Comparison of ENCODE assay signal across 14 cellular contexts in genomic region chr7:55953707-55954475, GRCh38. TPM values are rescaled to one million over a fixed set of nuclear protein-coding genes. Genes with fewer than 3 reads are reported as not detected.
A peak's percentile ranks its signal among the peaks of the same experiment; 100 is the strongest.
DNase-seq lines count a peak whose midpoint lies in the region; ATAC-seq and TF ChIP-seq lines count a peak whose summit lies in the region.
"Had no signal": no experiment of that assay in that cellular context is flagged by ENCODE, and none has a peak within 500 bp of the region (broad histone marks: within the 10 kb centered on the region; RNA-seq: fewer than 3 reads in every experiment).

No MANE protein-coding gene starts in this region.

- POLR2A ChIA-PET in activated CD4-positive, alpha-beta memory T cell treated with anti-CD3 and anti-CD28 coated beads for 36 hours (lab: Charles Lee) = no interaction called here

- peaks cover 23% of the 10 kb centered on the region for H3K4me1 Mint-ChIP-seq in activated naive CD4-positive, alpha-beta T cell treated with anti-CD3 and anti-CD28 coated beads, Interleukin-2, amount 10 ng/mL, durations not matched to agents 7 days and 5 days
- peaks cover 20% of the 10 kb centered on the region for H3K4me1 Mint-ChIP-seq in activated CD4-positive, alpha-beta memory T cell treated with anti-CD3 and anti-CD28 coated beads for 36 hours (ENCODE audit: low read depth)
- peaks cover 16 to 31% of the 10 kb centered on the region in 2 donors for H3K4me1 Mint-ChIP-seq in stimulated activated naive B cell treated with anti-CD40 and anti-IgM and Interleukin-4, amounts not matched to agents 10 μg/mL and 1 μg/mL and 100 μg/mL, for 72 hours

- no peak for TF ChIP-seq CTCF in BE2C (IDR thresholded peaks at IDR 0.05; ENCODE audit: low read depth, low read length)

- intact Hi-C loops in activated CD4-positive, alpha-beta memory T cell treated with anti-CD3 and anti-CD28 coated beads for 36 hours (cut with micrococcal nuclease) = loop anchor here (10.0 kb wide), 1 partner anchor 1199 kb away; the partner anchor contains the start of gene SEC61G

- H3K27me3 ChIP-seq in BE2C = no peaks in the 10 kb centered on the region

- H3K4me3 ChIP-seq in BE2C (ENCODE audit: low read depth, low read length) = no peak overlapping the region

- ATAC-seq in left lobe of liver = peak; percentile 57
- ATAC-seq in stimulated activated naive B cell treated with anti-CD40 and anti-IgM and Interleukin-4, amounts not matched to agents 10 μg/mL and 1 μg/mL and 100 μg/mL, for 72 hours (replicated peaks) = no peak
- no peak for ATAC-seq in GM18519 (IDR thresholded peaks at IDR 0.05; ENCODE audit: low FRiP score, unreplicated experiment)

- H3K4me3 Mint-ChIP-seq in activated naive CD4-positive, alpha-beta T cell treated with anti-CD3 and anti-CD28 coated beads, Interleukin-2, amount 10 ng/mL, durations not matched to agents 7 days and 5 days = peak overlapping the region; percentile 87
- H3K4me3 Mint-ChIP-seq in activated CD4-positive, alpha-beta memory T cell treated with anti-CD3 and anti-CD28 coated beads for 36 hours = peak overlapping the region; percentile 38
- H3K4me3 Mint-ChIP-seq in stimulated activated naive B cell treated with anti-CD40 and anti-IgM and Interleukin-4, amounts not matched to agents 10 μg/mL and 1 μg/mL and 100 μg/mL, for 72 hours = no peak overlapping the region

- CTCF ChIA-PET in activated naive CD4-positive, alpha-beta T cell treated with anti-CD3 and anti-CD28 coated beads, Interleukin-2, amount 10 ng/mL, durations not matched to agents 7 days and 5 days (lab: Charles Lee) = no interaction called here
- CTCF ChIA-PET in activated CD4-positive, alpha-beta memory T cell treated with anti-CD3 and anti-CD28 coated beads for 36 hours (lab: Charles Lee) = interaction anchor here (0.6 to 1.9 kb wide), 2 partner anchors 11 to 153 kb away, joined by 3 to 9 read pairs; partner anchors contain the start of genes CHCHD2 and NIPSNAP2

- peaks cover 22% of the 10 kb centered on the region for H3K36me3 Mint-ChIP-seq in activated naive CD4-positive, alpha-beta T cell treated with anti-CD3 and anti-CD28 coated beads, Interleukin-2, amount 10 ng/mL, durations not matched to agents 7 days and 5 days
- peaks cover 20% of the 10 kb centered on the region for H3K36me3 Mint-ChIP-seq in activated CD4-positive, alpha-beta memory T cell treated with anti-CD3 and anti-CD28 coated beads for 36 hours
- peaks cover 27 to 39% of the 10 kb centered on the region in 2 donors for H3K36me3 Mint-ChIP-seq in stimulated activated naive B cell treated with anti-CD40 and anti-IgM and Interleukin-4, amounts not matched to agents 10 μg/mL and 1 μg/mL and 100 μg/mL, for 72 hours

- H3K36me3 ChIP-seq in BE2C = peaks cover 25% of the 10 kb centered on the region

- no peak for DNase-seq in activated naive CD4-positive, alpha-beta T cell treated with anti-CD3 and anti-CD28 coated beads, Interleukin-2, amount 10 ng/mL, durations not matched to agents 7 days and 5 days
- DNase-seq in activated naive CD4-positive, alpha-beta T cell treated with anti-CD3 and anti-CD28 coated beads, Interleukin-2, amount 50 U/mL, for 16 hours = no peak
- DNase-seq in activated CD4-positive, alpha-beta memory T cell treated with anti-CD3 and anti-CD28 coated beads for 36 hours = no peak
- DNase-seq in left lobe of liver (ENCODE audit: low spot score) (peak; percentile 55), dermis blood vessel endothelial cell (no peak), BE2C (no peak)
- no peak for DNase-seq in stimulated activated naive B cell treated with anti-CD40 and anti-IgM and Interleukin-4, amounts not matched to agents 10 μg/mL and 1 μg/mL and 100 μg/mL, for 72 hours
- DNase-seq: activated T-cell treated with anti-CD3 and anti-CD28 coated beads for 4 hours; amniotic stem cell; hypothalamus; NCI-H1930; NCI-H510A; stimulated activated CD4-positive, alpha-beta T cell treated with anti-CD3 and anti-CD28 coated beads, Interleukin-1b, Interleukin-23, amount 100 ng/mL, for 48 hours had no signal

- H3K27me3 Mint-ChIP-seq in activated naive CD4-positive, alpha-beta T cell treated with anti-CD3 and anti-CD28 coated beads, Interleukin-2, amount 10 ng/mL, durations not matched to agents 7 days and 5 days = no peaks in the 10 kb centered on the region
- H3K27me3 Mint-ChIP-seq in activated CD4-positive, alpha-beta memory T cell treated with anti-CD3 and anti-CD28 coated beads for 36 hours = peaks cover 2% of the 10 kb centered on the region
- no peaks in the 10 kb centered on the region for H3K27me3 Mint-ChIP-seq in stimulated activated naive B cell treated with anti-CD40 and anti-IgM and Interleukin-4, amounts not matched to agents 10 μg/mL and 1 μg/mL and 100 μg/mL, for 72 hours

- H3K27ac Mint-ChIP-seq in activated naive CD4-positive, alpha-beta T cell treated with anti-CD3 and anti-CD28 coated beads, Interleukin-2, amount 10 ng/mL, durations not matched to agents 7 days and 5 days = peak overlapping the region; percentile 92
- H3K27ac Mint-ChIP-seq in activated CD4-positive, alpha-beta memory T cell treated with anti-CD3 and anti-CD28 coated beads for 36 hours = no peak overlapping the region
- peak overlapping the region; percentile 73 for H3K27ac Mint-ChIP-seq in stimulated activated naive B cell treated with anti-CD40 and anti-IgM and Interleukin-4, amounts not matched to agents 10 μg/mL and 1 μg/mL and 100 μg/mL, for 72 hours

- H3K4me1 ChIP-seq in BE2C = no peaks in the 10 kb centered on the region

- H3K9me3 Mint-ChIP-seq in activated naive CD4-positive, alpha-beta T cell treated with anti-CD3 and anti-CD28 coated beads, Interleukin-2, amount 10 ng/mL, durations not matched to agents 7 days and 5 days = no peaks in the 10 kb centered on the region
- H3K9me3 Mint-ChIP-seq in activated CD4-positive, alpha-beta memory T cell treated with anti-CD3 and anti-CD28 coated beads for 36 hours = no peaks in the 10 kb centered on the region
- H3K9me3 Mint-ChIP-seq in stimulated activated naive B cell treated with anti-CD40 and anti-IgM and Interleukin-4, amounts not matched to agents 10 μg/mL and 1 μg/mL and 100 μg/mL, for 72 hours = no peaks in the 10 kb centered on the region

- H3K9me3 ChIP-seq in BE2C = no peaks in the 10 kb centered on the region

RNA-seq across cellular contexts. Expression of gene MRPS17, which starts 2.2 kb away (rescaled TPM):
- total RNA-seq in activated CD4-positive, alpha-beta memory T cell treated with anti-CD3 and anti-CD28 coated beads for 36 hours = 10 to 100 TPM; 21.7 to 22.3 TPM
- 9.5 TPM for total RNA-seq in left lobe of liver
- total RNA-seq in dermis blood vessel endothelial cell = 11.8 and 17.7 TPM in 2 replicates
- polyA plus RNA-seq in BE2C (2012; ENCODE audit: insufficient read depth, insufficient read length, low read depth) = 71.9 TPM

RNA-seq across cellular contexts. Expression of gene NIPSNAP2, which starts 10.5 kb away (rescaled TPM):
- 10 to 100 TPM; 55.7 to 57.4 TPM for total RNA-seq in activated CD4-positive, alpha-beta memory T cell treated with anti-CD3 and anti-CD28 coated beads for 36 hours
- total RNA-seq in left lobe of liver (6.1 TPM), dermis blood vessel endothelial cell (37.3 and 43.8 TPM in 2 replicates)
- polyA plus RNA-seq in BE2C (2012; ENCODE audit: insufficient read depth, insufficient read length, low read depth) = 48.6 TPM

Comparison
In these comparisons a context has a peak if more than half of its experiments do, and no peak if none do; other contexts are left out.
1. H3K4me3 Mint-ChIP-seq: peak in activated naive CD4-positive, alpha-beta T cell treated with anti-CD3 and anti-CD28 coated beads, Interleukin-2, amount 10 ng/mL, durations not matched to agents 7 days and 5 days (single experiment) and activated CD4-positive, alpha-beta memory T cell treated with anti-CD3 and anti-CD28 coated beads for 36 hours (single experiment); none in stimulated activated naive B cell treated with anti-CD40 and anti-IgM and Interleukin-4, amounts not matched to agents 10 μg/mL and 1 μg/mL and 100 μg/mL, for 72 hours (0 of 2).